9 cellular contexts compared by ENCODE assay signal in genomic region chr5:130365956-130366355, GRCh38.
"Had no signal": no experiment of that assay in that cellular context is flagged by ENCODE, and none has a peak within 500 bp of the region (broad histone marks: within the 10 kb centered on the region; RNA-seq: fewer than 3 reads in every experiment).

No MANE protein-coding gene starts in this region.

- H3K4me3 ChIP-seq: GM23248, HAP-1, K562 had no signal

- H3K9ac ChIP-seq: GM23248 had no signal

- H3K36me3 ChIP-seq: HAP-1 had no signal

- H3K4me1 ChIP-seq: HAP-1 had no signal

- H3K27ac Mint-ChIP-seq: HFFc6 had no signal

- DNase-seq: GM23248, GOT3, H7, HFFc6, IMR-90, KG1 had no signal

- H3K27ac ChIP-seq: GM23248 had no signal

- ATAC-seq: HCT116, K562 had no signal

- H3K4me3 Mint-ChIP-seq: HFFc6 had no signal
